10 cellular contexts compared by ENCODE assay signal in genomic region chr6:146289816-146290588, GRCh38.
DNase-seq lines count a peak whose midpoint lies in the region; ATAC-seq and TF ChIP-seq lines count a peak whose summit lies in the region.
"Had no signal": no experiment of that assay in that cellular context is flagged by ENCODE, and none has a peak within 500 bp of the region (broad histone marks: within the 10 kb centered on the region; RNA-seq: fewer than 3 reads in every experiment).

No MANE protein-coding gene starts in this region.

- H3K27ac Mint-ChIP-seq in MCF 10A (ENCODE audit: low read depth, unreplicated experiment) = no peak overlapping the region

- intact Hi-C loops in MCF 10A (cut with micrococcal nuclease) = no loop called here
- intact Hi-C loops in breast epithelium (cut with DNase I; ENCODE audit: low total_unique reads) = no loop called here

- H3K27me3 ChIP-seq in breast epithelium (no peaks in the 10 kb centered on the region), foreskin keratinocyte (no peaks in the 10 kb centered on the region)

- POLR2A ChIA-PET in MCF 10A (lab: Yijun Ruan, JAX) = no interaction called here

- TF ChIP-seq CTCF in MCF 10A (IDR thresholded peaks at IDR 0.05; ENCODE audit: unreplicated experiment) (no peak), breast epithelium (IDR thresholded peaks at IDR 0.05) (no peak), foreskin keratinocyte (conservative IDR thresholded peaks at IDR 0.05) (no peak), omental fat pad (IDR thresholded peaks at IDR 0.05) (no peak)

- CTCF ChIA-PET in MCF 10A (lab: Yijun Ruan, JAX) = no interaction called here

- no peaks in the 10 kb centered on the region for H3K9me3 ChIP-seq in breast epithelium
- H3K9me3 ChIP-seq: A549 had no signal

- peaks cover 12% of the 10 kb centered on the region for H3K9me3 Mint-ChIP-seq in MCF 10A (ENCODE audit: unreplicated experiment)

- no TSS peak for BruUV-seq in MCF 10A (replicated peaks; lab: Mats Ljungman, UMichigan)

- H3K4me1 Mint-ChIP-seq in MCF 10A (ENCODE audit: insufficient read depth, unreplicated experiment) = peaks cover 13% of the 10 kb centered on the region

- H3K4me3 Mint-ChIP-seq in MCF 10A (ENCODE audit: unreplicated experiment) = no peak overlapping the region

- TF ChIP-seq POLR2A in breast epithelium (IDR thresholded peaks at IDR 0.05) = no peak

- H3K4me3 ChIP-seq in breast epithelium = no peak overlapping the region
- H3K4me3 ChIP-seq: A549 had no signal

- no peaks in the 10 kb centered on the region for H3K36me3 ChIP-seq in breast epithelium

- H3K27ac ChIP-seq in breast epithelium (no peak overlapping the region), foreskin keratinocyte (no peak overlapping the region)
- H3K27ac ChIP-seq: A549 had no signal

- H3K27me3 Mint-ChIP-seq in MCF 10A (ENCODE audit: insufficient read depth, unreplicated experiment) = no peaks in the 10 kb centered on the region

- peak; percentile 51 for DNase-seq in MCF 10A (ENCODE audit: unreplicated experiment)
- DNase-seq in breast epithelium (ENCODE audit: low spot score in 2 of 2) = no peak
- DNase-seq in foreskin keratinocyte = peak; percentile 23 to 58
- peak; percentile 91 for DNase-seq in stromal cell of bone marrow (ENCODE audit: low read depth)
- no peak for DNase-seq in omental fat pad (ENCODE audit: low spot score)
- DNase-seq: cortex of kidney had no signal

- ATAC-seq in SK-N-SH treated with all-trans-retinoic acid at 6 μM for 48 hours (peak; percentile 96), foreskin keratinocyte (peak; percentile 89), HG03469 (IDR thresholded peaks at IDR 0.05; ENCODE audit: unreplicated experiment) (no peak), omental fat pad (ENCODE audit: low FRiP score) (no peak), HG03108 (IDR thresholded peaks at IDR 0.05; ENCODE audit: unreplicated experiment) (no peak)
- ATAC-seq: A549 had no signal

- H3K4me1 ChIP-seq in breast epithelium (no peaks in the 10 kb centered on the region), foreskin keratinocyte (no peaks in the 10 kb centered on the region)
- H3K4me1 ChIP-seq: A549 had no signal

- H3K36me3 Mint-ChIP-seq in MCF 10A (ENCODE audit: insufficient read depth, unreplicated experiment) = no peaks in the 10 kb centered on the region

TF ChIP-seq in SK-N-SH treated with all-trans-retinoic acid at 6 μM for 48 hours, 23 proteins besides CTCF, POLR2A, EP300 and RAD21:
- TF ChIP-seq GLIS3 (CRISPR knock-in tag; IDR thresholded peaks at IDR 0.05) = no peak
- TF ChIP-seq ZNF70 (CRISPR knock-in tag; IDR thresholded peaks at IDR 0.05) = no peak
- no peak for TF ChIP-seq TOX (CRISPR knock-in tag; IDR thresholded peaks at IDR 0.05; ENCODE audit: borderline replicate concordance)
- no peak for TF ChIP-seq POU6F1 (CRISPR knock-in tag; IDR thresholded peaks at IDR 0.05; ENCODE audit: borderline replicate concordance, low read depth)
- no peak for TF ChIP-seq SNAI2 (CRISPR knock-in tag; IDR thresholded peaks at IDR 0.05)
- no peak for TF ChIP-seq ZFP3 (CRISPR knock-in tag; IDR thresholded peaks at IDR 0.05)
- TF ChIP-seq, protein P1, sequence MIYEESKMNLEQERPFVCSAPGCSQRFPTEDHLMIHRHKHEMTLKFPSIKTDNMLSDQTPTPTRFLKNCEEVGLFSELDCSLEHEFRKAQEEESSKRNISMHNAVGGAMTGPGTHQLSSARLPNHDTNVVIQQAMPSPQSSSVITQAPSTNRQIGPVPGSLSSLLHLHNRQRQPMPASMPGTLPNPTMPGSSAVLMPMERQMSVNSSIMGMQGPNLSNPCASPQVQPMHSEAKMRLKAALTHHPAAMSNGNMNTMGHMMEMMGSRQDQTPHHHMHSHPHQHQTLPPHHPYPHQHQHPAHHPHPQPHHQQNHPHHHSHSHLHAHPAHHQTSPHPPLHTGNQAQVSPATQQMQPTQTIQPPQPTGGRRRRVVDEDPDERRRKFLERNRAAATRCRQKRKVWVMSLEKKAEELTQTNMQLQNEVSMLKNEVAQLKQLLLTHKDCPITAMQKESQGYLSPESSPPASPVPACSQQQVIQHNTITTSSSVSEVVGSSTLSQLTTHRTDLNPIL (CRISPR knock-in tag; IDR thresholded peaks at IDR 0.05; ENCODE audit: low read depth) = no peak
- no peak for TF ChIP-seq ZC3H10 (CRISPR knock-in tag; IDR thresholded peaks at IDR 0.05)
- TF ChIP-seq ARNTL (CRISPR knock-in tag; IDR thresholded peaks at IDR 0.05; ENCODE audit: borderline replicate concordance, low read depth) = no peak
- no peak for TF ChIP-seq OSR1 (CRISPR knock-in tag; IDR thresholded peaks at IDR 0.05)
- TF ChIP-seq BACH2 (CRISPR knock-in tag; IDR thresholded peaks at IDR 0.05; ENCODE audit: borderline replicate concordance) = no peak
- no peak for TF ChIP-seq ISL1 (CRISPR knock-in tag; IDR thresholded peaks at IDR 0.05)
- TF ChIP-seq TCF4 (CRISPR knock-in tag; IDR thresholded peaks at IDR 0.05; ENCODE audit: borderline replicate concordance) = no peak
- no peak for TF ChIP-seq ZNF8 (CRISPR knock-in tag; IDR thresholded peaks at IDR 0.05)
- no peak for TF ChIP-seq CSDC2 (CRISPR knock-in tag; IDR thresholded peaks at IDR 0.05)
- TF ChIP-seq, protein P2, sequence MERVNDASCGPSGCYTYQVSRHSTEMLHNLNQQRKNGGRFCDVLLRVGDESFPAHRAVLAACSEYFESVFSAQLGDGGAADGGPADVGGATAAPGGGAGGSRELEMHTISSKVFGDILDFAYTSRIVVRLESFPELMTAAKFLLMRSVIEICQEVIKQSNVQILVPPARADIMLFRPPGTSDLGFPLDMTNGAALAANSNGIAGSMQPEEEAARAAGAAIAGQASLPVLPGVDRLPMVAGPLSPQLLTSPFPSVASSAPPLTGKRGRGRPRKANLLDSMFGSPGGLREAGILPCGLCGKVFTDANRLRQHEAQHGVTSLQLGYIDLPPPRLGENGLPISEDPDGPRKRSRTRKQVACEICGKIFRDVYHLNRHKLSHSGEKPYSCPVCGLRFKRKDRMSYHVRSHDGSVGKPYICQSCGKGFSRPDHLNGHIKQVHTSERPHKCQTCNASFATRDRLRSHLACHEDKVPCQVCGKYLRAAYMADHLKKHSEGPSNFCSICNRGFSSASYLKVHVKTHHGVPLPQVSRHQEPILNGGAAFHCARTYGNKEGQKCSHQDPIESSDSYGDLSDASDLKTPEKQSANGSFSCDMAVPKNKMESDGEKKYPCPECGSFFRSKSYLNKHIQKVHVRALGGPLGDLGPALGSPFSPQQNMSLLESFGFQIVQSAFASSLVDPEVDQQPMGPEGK (CRISPR knock-in tag; IDR thresholded peaks at IDR 0.05; ENCODE audit: borderline replicate concordance) = no peak
- TF ChIP-seq ZNF565 (CRISPR knock-in tag; conservative IDR thresholded peaks at IDR 0.05; ENCODE audit: low read depth) = no peak

Comparison
In these comparisons a context has a peak if more than half of its experiments do, and no peak if none do; other contexts are left out.
1. DNase-seq: peak in MCF 10A (single experiment), foreskin keratinocyte (2 of 2) and stromal cell of bone marrow (single experiment); none in breast epithelium (0 of 2) and omental fat pad (single experiment).
2. ATAC-seq: peak in SK-N-SH treated with all-trans-retinoic acid at 6 μM for 48 hours (single experiment) and foreskin keratinocyte (single experiment); none in HG03469 (single experiment), omental fat pad (single experiment) and HG03108 (single experiment).